ENCODE assay signal across 11 cellular contexts in genomic region chr9:132377769-132378168, GRCh38. TPM values are rescaled to one million over a fixed set of nuclear protein-coding genes. Genes with fewer than 3 reads are reported as not detected.
"Had no signal": no experiment of that assay in that cellular context is flagged by ENCODE, and none has a peak within 500 bp of the region (broad histone marks: within the 10 kb centered on the region; RNA-seq: fewer than 3 reads in every experiment).

No MANE protein-coding gene starts in this region.

RNA-seq across cellular contexts. Expression of gene CFAP77, which starts 32.2 kb away (rescaled TPM):
- total RNA-seq: naive thymus-derived CD4-positive, alpha-beta T cell; natural killer cell; omental fat pad; pancreas; posterior vena cava; sciatic nerve; smooth muscle cell; spleen; transverse colon; ureter had no signal
- polyA plus RNA-seq: naive thymus-derived CD4-positive, alpha-beta T cell; neural cell; pancreas had no signal
